23 cellular contexts compared by ENCODE assay signal in genomic region chr21:45040114-45040715, GRCh38. TPM values are rescaled to one million over a fixed set of nuclear protein-coding genes. Genes with fewer than 3 reads are reported as not detected.
DNase-seq lines count a peak whose midpoint lies in the region; ATAC-seq and TF ChIP-seq lines count a peak whose summit lies in the region.
"Had no signal": no experiment of that assay in that cellular context is flagged by ENCODE, and none has a peak within 500 bp of the region (broad histone marks: within the 10 kb centered on the region; RNA-seq: fewer than 3 reads in every experiment).

No MANE protein-coding gene starts in this region.

- intact Hi-C loops in ascending aorta (cut with DNase I) (no loop called here), lower lobe of right lung (cut with DNase I) (no loop called here)
- intact Hi-C loops in activated naive CD4-positive, alpha-beta T cell treated with anti-CD3 and anti-CD28 coated beads for 36 hours (cut with micrococcal nuclease), result no loop called here

- TF ChIP-seq CTCF in ascending aorta (IDR thresholded peaks at IDR 0.05) (no peak), lower lobe of right lung (IDR thresholded peaks at IDR 0.05) (no peak)

- H3K9ac ChIP-seq in BLaER1, result no peak overlapping the region
- H3K9ac ChIP-seq: neural progenitor cell had no signal

- H3K36me3 Mint-ChIP-seq in stimulated activated memory B cell treated with anti-CD40 and anti-IgM and Interleukin-4, amounts not matched to agents 10 μg/mL and 1 μg/mL and 100 μg/mL, for 72 hours, result peaks cover 11% of the 10 kb centered on the region
- no peaks in the 10 kb centered on the region for H3K36me3 Mint-ChIP-seq in activated naive CD4-positive, alpha-beta T cell treated with anti-CD3 and anti-CD28 coated beads for 36 hours (ENCODE audit: low read depth)
- H3K36me3 Mint-ChIP-seq: neural progenitor cell had no signal

- CTCF ChIA-PET in activated naive CD4-positive, alpha-beta T cell treated with anti-CD3 and anti-CD28 coated beads for 36 hours (lab: Charles Lee), result no interaction called here

- ATAC-seq in lower lobe of right lung, result peak; percentile 3 to 19
- peak; percentile 41 for ATAC-seq in stimulated activated memory B cell treated with anti-CD40 and anti-IgM and Interleukin-4, amounts not matched to agents 10 μg/mL and 1 μg/mL and 100 μg/mL, for 72 hours
- ATAC-seq: activated CD8-positive, alpha-beta T cell treated with anti-CD3 and anti-CD28 coated beads, Interleukin-2, amount 10 ng/mL, durations not matched to agents 7 days and 5 days; activated naive CD4-positive, alpha-beta T cell treated with anti-CD3 and anti-CD28 coated beads, Interleukin-2, amount 50 U/mL, for 72 hours; body of pancreas; left cardiac atrium had no signal

- peaks cover 12% of the 10 kb centered on the region; the same call in 1 of the 2 replicates for H4K20me1 ChIP-seq in BLaER1

- H3K27me3 ChIP-seq in BLaER1 (peaks cover 3% of the 10 kb centered on the region; the same call in 1 of the 2 replicates), ascending aorta (no peaks in the 10 kb centered on the region), lower lobe of right lung (ENCODE audit: low read depth) (no peaks in the 10 kb centered on the region)
- H3K27me3 ChIP-seq: neural progenitor cell, SJSA1 had no signal

- H3K36me3 ChIP-seq in BLaER1, result peaks cover 11% of the 10 kb centered on the region
- H3K36me3 ChIP-seq in ascending aorta, result no peaks in the 10 kb centered on the region
- H3K36me3 ChIP-seq in lower lobe of right lung, result no peaks in the 10 kb centered on the region
- H3K36me3 ChIP-seq: neural progenitor cell, SJSA1 had no signal

- H3K4me1 ChIP-seq in BLaER1, result peaks cover 52% of the 10 kb centered on the region
- peaks cover 8 to 24% of the 10 kb centered on the region in 2 donors for H3K4me1 ChIP-seq in ascending aorta
- H3K4me1 ChIP-seq in lower lobe of right lung, result peaks cover 20% of the 10 kb centered on the region
- H3K4me1 ChIP-seq: body of pancreas, neural progenitor cell had no signal

- peaks cover 56% of the 10 kb centered on the region for H3K27me3 Mint-ChIP-seq in stimulated activated memory B cell treated with anti-CD40 and anti-IgM and Interleukin-4, amounts not matched to agents 10 μg/mL and 1 μg/mL and 100 μg/mL, for 72 hours
- peaks cover 5% of the 10 kb centered on the region for H3K27me3 Mint-ChIP-seq in activated naive CD4-positive, alpha-beta T cell treated with anti-CD3 and anti-CD28 coated beads for 36 hours (ENCODE audit: low read depth)

- H3K4me3 Mint-ChIP-seq in stimulated activated memory B cell treated with anti-CD40 and anti-IgM and Interleukin-4, amounts not matched to agents 10 μg/mL and 1 μg/mL and 100 μg/mL, for 72 hours, result no peak overlapping the region
- no peak overlapping the region for H3K4me3 Mint-ChIP-seq in activated naive CD4-positive, alpha-beta T cell treated with anti-CD3 and anti-CD28 coated beads for 36 hours
- H3K4me3 Mint-ChIP-seq: activated CD8-positive, alpha-beta T cell treated with anti-CD3 and anti-CD28 coated beads, Interleukin-2, amount 10 ng/mL, durations not matched to agents 7 days and 5 days; HFFc6; IgD-negative memory B cell; neural progenitor cell; stimulated activated naive CD8-positive, alpha-beta T cell treated with anti-CD3 and anti-CD28 coated beads, Interleukin-15, Interleukin-2, amounts not matched to agents 100 ng/mL and 50 ng/mL, for 24 hours had no signal

- H3K27ac Mint-ChIP-seq in stimulated activated memory B cell treated with anti-CD40 and anti-IgM and Interleukin-4, amounts not matched to agents 10 μg/mL and 1 μg/mL and 100 μg/mL, for 72 hours, result peak overlapping the region; percentile 30
- no peak overlapping the region for H3K27ac Mint-ChIP-seq in activated naive CD4-positive, alpha-beta T cell treated with anti-CD3 and anti-CD28 coated beads for 36 hours
- H3K27ac Mint-ChIP-seq: activated CD8-positive, alpha-beta T cell treated with anti-CD3 and anti-CD28 coated beads, Interleukin-2, amount 10 ng/mL, durations not matched to agents 7 days and 5 days; activated naive CD4-positive, alpha-beta T cell treated with anti-CD3 and anti-CD28 coated beads, Interleukin-2, amount 50 U/mL, for 72 hours; HFFc6; IgD-negative memory B cell; stimulated activated naive CD8-positive, alpha-beta T cell treated with anti-CD3 and anti-CD28 coated beads, Interleukin-15, Interleukin-2, amounts not matched to agents 100 ng/mL and 50 ng/mL, for 24 hours had no signal

- H3K4me3 ChIP-seq in BLaER1, result no peak overlapping the region
- no peak overlapping the region for H3K4me3 ChIP-seq in ascending aorta
- no peak overlapping the region for H3K4me3 ChIP-seq in lower lobe of right lung
- H3K4me3 ChIP-seq: body of pancreas, neural progenitor cell, SJSA1 had no signal

- H3K9me3 Mint-ChIP-seq in stimulated activated memory B cell treated with anti-CD40 and anti-IgM and Interleukin-4, amounts not matched to agents 10 μg/mL and 1 μg/mL and 100 μg/mL, for 72 hours, result peaks cover 17% of the 10 kb centered on the region
- H3K9me3 Mint-ChIP-seq in activated naive CD4-positive, alpha-beta T cell treated with anti-CD3 and anti-CD28 coated beads for 36 hours, result peaks cover 17% of the 10 kb centered on the region

- peak in 1 of 2 donors; percentile 7 for DNase-seq in ascending aorta (ENCODE audit: low spot score in 2 of 2)
- DNase-seq in lower lobe of right lung, result no peak
- DNase-seq in NCI-H526 (lab: John Stamatoyannopoulos, UW), result no peak
- DNase-seq in COLO829 (ENCODE audit: low spot score), result no peak
- no peak for DNase-seq in activated naive CD4-positive, alpha-beta T cell treated with anti-CD3 and anti-CD28 coated beads for 36 hours
- DNase-seq in activated CD8-positive, alpha-beta memory T cell treated with anti-CD3 and anti-CD28 coated beads for 24 hours, result no peak
- DNase-seq: ACHN; activated CD8-positive, alpha-beta T cell treated with anti-CD3 and anti-CD28 coated beads, Interleukin-2, amount 10 ng/mL, durations not matched to agents 7 days and 5 days; activated T-cell treated with anti-CD3 and anti-CD28 coated beads, Interleukin-2, amount 50 U/mL, for 48 hours; body of pancreas; cortex of kidney; HFFc6; left cardiac atrium; NCI-H1436 treated with DMSO at 0.1 percent for 48 hours; NCI-H82; T-helper 2 cell had no signal

- H3K27ac ChIP-seq in BLaER1 (peak overlapping the region; percentile 38; the same call in 1 of the 2 replicates), ascending aorta (peak overlapping the region; percentile 56 to 81), lower lobe of right lung (peak overlapping the region; percentile 67)
- H3K27ac ChIP-seq: neural progenitor cell, SJSA1 had no signal

- H3K4me2 ChIP-seq in BLaER1, result peak overlapping the region; percentile 72
- H3K4me2 ChIP-seq: neural progenitor cell had no signal

- H3K4me1 Mint-ChIP-seq in stimulated activated memory B cell treated with anti-CD40 and anti-IgM and Interleukin-4, amounts not matched to agents 10 μg/mL and 1 μg/mL and 100 μg/mL, for 72 hours, result peaks cover 10% of the 10 kb centered on the region
- H3K4me1 Mint-ChIP-seq in activated naive CD4-positive, alpha-beta T cell treated with anti-CD3 and anti-CD28 coated beads for 36 hours (ENCODE audit: low read depth), result no peaks in the 10 kb centered on the region

- H3K9me3 ChIP-seq in BLaER1 (peaks cover 36% of the 10 kb centered on the region), ascending aorta (peaks cover 8 to 13% of the 10 kb centered on the region in 2 donors), lower lobe of right lung (no peaks in the 10 kb centered on the region)
- H3K9me3 ChIP-seq: body of pancreas had no signal

RNA-seq across cellular contexts. Expression of gene ADARB1, which starts 34.2 kb away (rescaled TPM):
- total RNA-seq in ascending aorta, result 82.9 TPM
- total RNA-seq in lower lobe of right lung, result 48.2 TPM
- 10 to 100 TPM; 30.1 to 33.3 TPM for total RNA-seq in activated naive CD4-positive, alpha-beta T cell treated with anti-CD3 and anti-CD28 coated beads for 36 hours
